16 cellular contexts compared by ENCODE assay signal in genomic region chr9:125913551-125913950, GRCh38.
DNase-seq lines count a peak whose midpoint lies in the region; TF ChIP-seq lines count a peak whose summit lies in the region.
"Had no signal": no experiment of that assay in that cellular context is flagged by ENCODE, and none has a peak within 500 bp of the region (broad histone marks: within the 10 kb centered on the region; RNA-seq: fewer than 3 reads in every experiment).

No MANE protein-coding gene starts in this region.

- H3K4me3 ChIP-seq in parathyroid adenoma (ENCODE audit: low read depth, low read length), result no peak overlapping the region
- H3K4me3 ChIP-seq in sigmoid colon, result no peak overlapping the region
- H3K4me3 ChIP-seq: SK-N-MC had no signal

- peaks cover 12% of the 10 kb centered on the region for H3K4me1 ChIP-seq in parathyroid adenoma
- peaks cover 0 to 64% (median 28%) of the 10 kb centered on the region in 4 donors for H3K4me1 ChIP-seq in sigmoid colon

- peaks cover 14% of the 10 kb centered on the region for H3K79me2 ChIP-seq in parathyroid adenoma

- no peak overlapping the region for H2AFZ ChIP-seq in parathyroid adenoma

- 80 to 85% methylated on average over 2 of the region's 2 CpGs for WGBS in sigmoid colon, 2 donors

- H3K27ac ChIP-seq in parathyroid adenoma (peak overlapping the region; percentile 29), sigmoid colon (no peak overlapping the region)
- H3K27ac ChIP-seq: HL-60 had no signal

- no peak overlapping the region for H3K4me2 ChIP-seq in parathyroid adenoma (ENCODE audit: low read length)

- no peak for TF ChIP-seq POLR2A in sigmoid colon (IDR thresholded peaks at IDR 0.05)

- TF ChIP-seq CTCF in parathyroid adenoma (IDR thresholded peaks at IDR 0.05), result no peak
- TF ChIP-seq CTCF in sigmoid colon (IDR thresholded peaks at IDR 0.05), result no peak

- intact Hi-C loops in sigmoid colon (cut with DNase I), result loop anchor here (10.0 kb wide), 1 partner anchor 499 kb away; no protein-coding TSS in a partner anchor

- DNase-seq in DMS53 (lab: John Stamatoyannopoulos, UW) (peak; percentile 34), DMS53 treated with DMSO at 0.1 percent for 48 hours (lab: John Stamatoyannopoulos, UW; ENCODE audit: unreplicated experiment) (no peak), SHP77 treated with DMSO at 0.1 percent for 48 hours (lab: John Stamatoyannopoulos, UW) (peak; percentile 32), SHP77 (lab: John Stamatoyannopoulos, UW) (no peak), NCI-H82 treated with DMSO at 0.1 percent for 48 hours (lab: John Stamatoyannopoulos, UW; ENCODE audit: unreplicated experiment) (peak; percentile 82), KG1 (lab: John Stamatoyannopoulos, UW) (no peak), sigmoid colon (no peak)
- DNase-seq: 8988T; COR-L47; H7; NCI-H1092; NCI-H187; NK-92 treated with Interleukin-12 subunit alpha and Interleukin-12 subunit beta, amount 100 ng/mL, for 24 hours had no signal

- H3K27me3 ChIP-seq in parathyroid adenoma (ENCODE audit: control insufficient read depth, insufficient read depth, low read length), result no peaks in the 10 kb centered on the region
- no peaks in the 10 kb centered on the region for H3K27me3 ChIP-seq in sigmoid colon

- H3K9ac ChIP-seq in parathyroid adenoma, result no peak overlapping the region

- TF ChIP-seq EP300 in sigmoid colon (IDR thresholded peaks at IDR 0.05), result no peak

- H3K9me3 ChIP-seq in parathyroid adenoma (ENCODE audit: control insufficient read depth, low read length), result no peaks in the 10 kb centered on the region
- no peaks in the 10 kb centered on the region for H3K9me3 ChIP-seq in sigmoid colon

- H3K36me3 ChIP-seq in parathyroid adenoma (ENCODE audit: control insufficient read depth, insufficient read depth, low read length) (no peaks in the 10 kb centered on the region), sigmoid colon (peaks cover 0 to 9% (median 0%) of the 10 kb centered on the region in 4 donors)

Comparison
In these comparisons a context has a peak if more than half of its experiments do, and no peak if none do; other contexts are left out.
1. DNase-seq: peak in DMS53 (single experiment), SHP77 treated with DMSO at 0.1 percent for 48 hours (single experiment) and NCI-H82 treated with DMSO at 0.1 percent for 48 hours (single experiment); none in DMS53 treated with DMSO at 0.1 percent for 48 hours (single experiment), SHP77 (0 of 2), KG1 (single experiment) and sigmoid colon (single experiment).